8 cellular contexts compared by ENCODE assay signal in genomic region chr1:1614204-1614953, GRCh38. TPM values are rescaled to one million over a fixed set of nuclear protein-coding genes. Genes with fewer than 3 reads are reported as not detected.
DNase-seq lines count a peak whose midpoint lies in the region; ATAC-seq and TF ChIP-seq lines count a peak whose summit lies in the region.

No MANE protein-coding gene starts in this region.

- H3K4me3 ChIP-seq in fibroblast of pulmonary artery (replicated peaks; ENCODE audit: low read depth, low read length) (peak overlapping the region; percentile 91), urinary bladder (ENCODE audit: low read depth, low read length) (peak overlapping the region; percentile 86)

- peaks cover 0 to 4% of the 10 kb centered on the region in 2 donors for H3K36me3 Mint-ChIP-seq in activated T-cell treated with anti-CD3 and anti-CD28 coated beads, Interleukin-2, amount 50 U/mL, for 72 hours (ENCODE audit: insufficient read depth in 2 of 2)

- peak; percentile 6 to 11 for ATAC-seq in activated T-cell treated with anti-CD3 and anti-CD28 coated beads, Interleukin-2, amount 50 U/mL, for 72 hours (replicated peaks in 1 of 2)
- no peak for ATAC-seq in HG03457 (IDR thresholded peaks at IDR 0.05; ENCODE audit: unreplicated experiment)
- ATAC-seq in HG03139 (IDR thresholded peaks at IDR 0.05; ENCODE audit: unreplicated experiment): no peak

- no peak overlapping the region for H3K27ac ChIP-seq in urinary bladder (ENCODE audit: low read depth)

- H3K36me3 ChIP-seq in urinary bladder (ENCODE audit: insufficient read depth): no peaks in the 10 kb centered on the region

- WGBS in urinary bladder: 19% methylated on average over 30 of the region's 30 CpGs

- H3K4me3 Mint-ChIP-seq in activated T-cell treated with anti-CD3 and anti-CD28 coated beads, Interleukin-2, amount 50 U/mL, for 72 hours: peak overlapping the region; percentile 96 to 100

- H3K4me1 Mint-ChIP-seq in activated T-cell treated with anti-CD3 and anti-CD28 coated beads, Interleukin-2, amount 50 U/mL, for 72 hours (ENCODE audit: low read depth): peaks cover 19% of the 10 kb centered on the region

- DNase-seq in ELR (ENCODE audit: low read depth) (peak; percentile 25), NOMO-1 (lab: John Stamatoyannopoulos, UW; ENCODE audit: unreplicated experiment in 2 of 2) (peak; percentile 76 to 86), fibroblast of pulmonary artery (ENCODE audit: low read depth) (peak; percentile 94), non-pigmented ciliary epithelial cell (ENCODE audit: low read depth) (peak; percentile 82)
- peak; percentile 58 to 75 for DNase-seq in activated T-cell treated with anti-CD3 and anti-CD28 coated beads, Interleukin-2, amount 50 U/mL, for 72 hours

- peak overlapping the region; percentile 97 for H3K27ac Mint-ChIP-seq in activated T-cell treated with anti-CD3 and anti-CD28 coated beads, Interleukin-2, amount 50 U/mL, for 72 hours

- no peak for TF ChIP-seq CTCF in fibroblast of pulmonary artery (IDR thresholded peaks at IDR 0.05; ENCODE audit: low read length, missing control alignments)

- H3K4me1 ChIP-seq in urinary bladder (ENCODE audit: insufficient read depth): no peaks in the 10 kb centered on the region

- no peaks in the 10 kb centered on the region for H3K27me3 Mint-ChIP-seq in activated T-cell treated with anti-CD3 and anti-CD28 coated beads, Interleukin-2, amount 50 U/mL, for 72 hours (ENCODE audit: low read depth)

- H3K9me3 Mint-ChIP-seq in activated T-cell treated with anti-CD3 and anti-CD28 coated beads, Interleukin-2, amount 50 U/mL, for 72 hours: no peaks in the 10 kb centered on the region

RNA-seq across cellular contexts. Expression of gene MIB2, which starts 0.9 kb away (rescaled TPM):
- 10 to 100 TPM; 68.6 to 78.6 TPM for total RNA-seq in activated T-cell treated with anti-CD3 and anti-CD28 coated beads, Interleukin-2, amount 50 U/mL, for 72 hours
- 20.9 TPM for total RNA-seq in urinary bladder
- 74.5 TPM for polyA plus RNA-seq in urinary bladder

RNA-seq across cellular contexts. Expression of gene FNDC10, which starts 14.4 kb away (rescaled TPM):
- 1 to 10 TPM in 1 of 2 donors, under 1 TPM in 1; 1.00 to 1.5 TPM for total RNA-seq in activated T-cell treated with anti-CD3 and anti-CD28 coated beads, Interleukin-2, amount 50 U/mL, for 72 hours
- 0.58 TPM for total RNA-seq in urinary bladder
- 2.2 TPM for polyA plus RNA-seq in urinary bladder

RNA-seq across cellular contexts. Expression of gene MMP23B, which starts 17.6 kb away (rescaled TPM):
- total RNA-seq in activated T-cell treated with anti-CD3 and anti-CD28 coated beads, Interleukin-2, amount 50 U/mL, for 72 hours: 1 to 10 TPM; 1.5 TPM
- 45.6 TPM for total RNA-seq in urinary bladder
- polyA plus RNA-seq in urinary bladder: 35.7 TPM

RNA-seq across cellular contexts. Expression of gene SSU72, which starts 39.7 kb away (rescaled TPM):
- total RNA-seq in activated T-cell treated with anti-CD3 and anti-CD28 coated beads, Interleukin-2, amount 50 U/mL, for 72 hours: 100 to 1,000 TPM; 138 to 167 TPM
- total RNA-seq in urinary bladder: 38.5 TPM
- polyA plus RNA-seq in urinary bladder: 83.5 TPM

RNA-seq across cellular contexts. Expression of gene CDK11B, which starts 44.4 kb away (rescaled TPM):
- total RNA-seq in activated T-cell treated with anti-CD3 and anti-CD28 coated beads, Interleukin-2, amount 50 U/mL, for 72 hours: 10 to 100 TPM; 41.5 to 42.3 TPM
- 6.5 TPM for total RNA-seq in urinary bladder
- 44.5 TPM for polyA plus RNA-seq in urinary bladder

Comparison
In these comparisons a context has a peak if more than half of its experiments do, and no peak if none do; other contexts are left out.
1. DNase-seq: peak in every context shown above with its lines; median percentile 94 in fibroblast of pulmonary artery; 82 in non-pigmented ciliary epithelial cell; 81 in NOMO-1; 66 in activated T-cell treated with anti-CD3 and anti-CD28 coated beads, Interleukin-2, amount 50 U/mL, for 72 hours; 25 in ELR.
2. ATAC-seq: peak in activated T-cell treated with anti-CD3 and anti-CD28 coated beads, Interleukin-2, amount 50 U/mL, for 72 hours (2 of 2); none in HG03457 (single experiment) and HG03139 (single experiment).
3. RNA of gene MMP23B, which starts 17.6 kb away (total RNA-seq): 45.6 TPM in urinary bladder (single experiment); 1.5 TPM in activated T-cell treated with anti-CD3 and anti-CD28 coated beads, Interleukin-2, amount 50 U/mL, for 72 hours; every median in the first group is over 10 times any median in the second.